8 cellular contexts compared by ENCODE assay signal in the genomic region with DNA sequence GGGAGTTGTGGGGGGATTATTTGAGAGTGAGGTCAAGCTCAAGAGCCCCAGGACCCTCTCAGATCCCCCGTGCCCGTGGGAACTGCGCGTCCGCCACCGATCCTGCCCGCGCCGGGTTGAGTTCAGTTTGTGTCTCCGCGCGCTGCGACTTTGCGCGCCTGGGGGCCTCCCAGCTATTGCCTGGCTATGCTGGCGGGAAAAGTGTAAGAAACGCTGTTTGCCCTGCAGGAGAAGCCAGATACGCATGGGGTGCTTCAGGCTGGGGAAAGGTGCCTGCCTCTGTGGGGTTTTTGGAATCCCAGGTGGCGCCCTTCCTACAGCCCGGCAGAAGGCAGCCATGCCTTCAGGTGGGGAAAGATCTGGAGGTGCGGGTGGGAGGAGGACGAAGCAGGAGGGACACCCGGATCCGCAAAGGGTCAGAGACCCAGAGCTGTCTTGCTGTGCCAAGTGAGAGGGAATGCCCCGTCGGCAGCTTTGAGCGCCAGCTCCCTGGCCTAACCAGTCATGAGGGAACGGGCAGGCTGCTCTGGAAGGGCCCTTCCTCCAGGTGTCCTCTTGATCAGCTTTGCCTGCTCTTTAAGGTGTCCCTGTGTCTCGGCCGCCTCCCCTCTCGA. TPM values are rescaled to one million over a fixed set of nuclear protein-coding genes. Genes with fewer than 3 reads are reported as not detected.
DNase-seq lines count a peak whose midpoint lies in the region; ATAC-seq and TF ChIP-seq lines count a peak whose summit lies in the region.

No MANE protein-coding gene starts in this region.

- peak overlapping the region; percentile 26 for H2BK15ac ChIP-seq in mesenchymal stem cell (ENCODE audit: low read depth, poor library complexity, severe bottlenecking)

- H2BK120ac ChIP-seq in mesenchymal stem cell (ENCODE audit: low read depth, low read length), result peak overlapping the region; percentile 22

- peak overlapping the region in 1 of 2 experiments; percentile 27 for H2BK12ac ChIP-seq in mesenchymal stem cell (ENCODE audit: low read length in 2 of 2)

- POLR2A ChIA-PET in MCF 10A (lab: Yijun Ruan, JAX), result interaction anchor here (1.0 to 4.5 kb wide), 3 partner anchors 10 to 98 kb away, joined by 3 to 33 read pairs (median 3); no protein-coding TSS in a partner anchor

- CTCF ChIA-PET in MCF 10A (lab: Yijun Ruan, JAX), result interaction anchor here (0.5 to 5.5 kb wide), 6 partner anchors 11 to 780 kb away, joined by 3 to 216 read pairs (median 4); no protein-coding TSS in a partner anchor

- H3K36me3 Mint-ChIP-seq in activated naive CD4-positive, alpha-beta T cell treated with anti-CD3 and anti-CD28 coated beads, Interleukin-2, amount 50 U/mL, for 24 hours, result no peaks in the 10 kb centered on the region
- peaks cover 6% of the 10 kb centered on the region for H3K36me3 Mint-ChIP-seq in MCF 10A (ENCODE audit: insufficient read depth, unreplicated experiment)

- intact Hi-C loops in MCF 10A (cut with micrococcal nuclease), result no loop called here

- H2AK5ac ChIP-seq in mesenchymal stem cell (ENCODE audit: low read length, severe bottlenecking), result peak overlapping the region; percentile 15

- H3K79me1 ChIP-seq in mesenchymal stem cell (replicated peaks; ENCODE audit: low read length, poor library complexity, severe bottlenecking), result no peaks in the 10 kb centered on the region

- 54% methylated on average over 31 of the region's 31 CpGs for WGBS in mesenchymal stem cell
- WGBS in upper lobe of left lung, 2 donors, result 28 to 31% methylated on average over 17 to 29 of the region's 31 CpGs

- H3K9me3 ChIP-seq in mesenchymal stem cell (ENCODE audit: control insufficient read depth, low read length), result no peaks in the 10 kb centered on the region
- H3K9me3 ChIP-seq in upper lobe of left lung, result no peaks in the 10 kb centered on the region

- H3K9ac ChIP-seq in mesenchymal stem cell (ENCODE audit: low read length), result peak overlapping the region; percentile 94

- H3K18ac ChIP-seq in mesenchymal stem cell (ENCODE audit: low read depth in 1 of 2, low read length in 2 of 2), result peak overlapping the region; percentile 61 to 94

- peak overlapping the region; percentile 93 for H3K4me2 ChIP-seq in mesenchymal stem cell (ENCODE audit: low read length, poor library complexity, severe bottlenecking)

- no peak for TF ChIP-seq CTCF in MCF 10A (IDR thresholded peaks at IDR 0.05; ENCODE audit: unreplicated experiment)
- no peak for TF ChIP-seq CTCF in upper lobe of left lung (IDR thresholded peaks at IDR 0.05)

- peaks cover 38% of the 10 kb centered on the region for H3K4me1 ChIP-seq in mesenchymal stem cell (ENCODE audit: control insufficient read depth, insufficient read depth, low read depth, low read length)
- peaks cover 35 to 42% (median 39%) of the 10 kb centered on the region in 4 donors for H3K4me1 ChIP-seq in upper lobe of left lung

- H3K27ac ChIP-seq in mesenchymal stem cell (ENCODE audit: low read length, poor library complexity, severe bottlenecking), result peak overlapping the region; percentile 26
- peak overlapping the region; percentile 88 to 99 (median 96) for H3K27ac ChIP-seq in upper lobe of left lung

- H3K4me3 Mint-ChIP-seq in activated naive CD4-positive, alpha-beta T cell treated with anti-CD3 and anti-CD28 coated beads, Interleukin-2, amount 50 U/mL, for 24 hours, result peak overlapping the region; percentile 88
- peak overlapping the region; percentile 71 for H3K4me3 Mint-ChIP-seq in MCF 10A (ENCODE audit: unreplicated experiment)

- peak overlapping the region; percentile 80 for H4K8ac ChIP-seq in mesenchymal stem cell (ENCODE audit: low read length)

- H3K14ac ChIP-seq in mesenchymal stem cell (ENCODE audit: low read length in 2 of 2), result no peak overlapping the region

- no peak for TF ChIP-seq POLR2A in upper lobe of left lung (IDR thresholded peaks at IDR 0.05)

- no peaks in the 10 kb centered on the region for H3K9me3 Mint-ChIP-seq in activated naive CD4-positive, alpha-beta T cell treated with anti-CD3 and anti-CD28 coated beads, Interleukin-2, amount 50 U/mL, for 24 hours
- no peaks in the 10 kb centered on the region for H3K9me3 Mint-ChIP-seq in MCF 10A (ENCODE audit: unreplicated experiment)

- H3K27me3 Mint-ChIP-seq in activated naive CD4-positive, alpha-beta T cell treated with anti-CD3 and anti-CD28 coated beads, Interleukin-2, amount 50 U/mL, for 24 hours, result no peaks in the 10 kb centered on the region
- H3K27me3 Mint-ChIP-seq in MCF 10A (ENCODE audit: insufficient read depth, unreplicated experiment), result no peaks in the 10 kb centered on the region

- no peak overlapping the region for H3K23ac ChIP-seq in mesenchymal stem cell (ENCODE audit: low read length in 2 of 2)

- H3K4me3 ChIP-seq in mesenchymal stem cell (ENCODE audit: insufficient read depth in 1 of 2, low read depth in 1 of 2, low read length in 2 of 2) (peak overlapping the region; percentile 31 to 71), upper lobe of left lung (peak overlapping the region; percentile 22 to 51 (median 42))

- no peak for ATAC-seq in upper lobe of left lung (ENCODE audit: low FRiP score in 2 of 2)
- no peak for ATAC-seq in GM18858 (IDR thresholded peaks at IDR 0.05; ENCODE audit: unreplicated experiment)
- ATAC-seq in HG02970 (IDR thresholded peaks at IDR 0.05; ENCODE audit: low FRiP score, unreplicated experiment), result no peak
- ATAC-seq in HG02852 (IDR thresholded peaks at IDR 0.05; ENCODE audit: unreplicated experiment), result no peak

- H3K4ac ChIP-seq in mesenchymal stem cell (ENCODE audit: low read depth in 1 of 2, low read length in 2 of 2), result peak overlapping the region; percentile 19 to 27

- peak overlapping the region; percentile 57 for H4K91ac ChIP-seq in mesenchymal stem cell (ENCODE audit: low read length)

- TF ChIP-seq EP300 in upper lobe of left lung (IDR thresholded peaks at IDR 0.05), result no peak

- peaks cover 53% of the 10 kb centered on the region for H3K4me1 Mint-ChIP-seq in activated naive CD4-positive, alpha-beta T cell treated with anti-CD3 and anti-CD28 coated beads, Interleukin-2, amount 50 U/mL, for 24 hours
- H3K4me1 Mint-ChIP-seq in MCF 10A (ENCODE audit: insufficient read depth, unreplicated experiment), result peaks cover 45% of the 10 kb centered on the region

- H2BK5ac ChIP-seq in mesenchymal stem cell (ENCODE audit: low read depth, low read length, poor library complexity, severe bottlenecking), result no peak overlapping the region

- H3K36me3 ChIP-seq in mesenchymal stem cell (ENCODE audit: control insufficient read depth in 1 of 2, insufficient read depth in 2 of 2, low read depth in 1 of 2, low read length in 2 of 2), result no peaks in the 10 kb centered on the region
- no peaks in the 10 kb centered on the region for H3K36me3 ChIP-seq in upper lobe of left lung

- H3K27ac Mint-ChIP-seq in activated naive CD4-positive, alpha-beta T cell treated with anti-CD3 and anti-CD28 coated beads, Interleukin-2, amount 50 U/mL, for 24 hours, result peak overlapping the region; percentile 93
- no peak overlapping the region for H3K27ac Mint-ChIP-seq in MCF 10A (ENCODE audit: low read depth, unreplicated experiment)

- H2AFZ ChIP-seq in mesenchymal stem cell (ENCODE audit: low read depth, low read length), result no peak overlapping the region

- peaks cover 0 to 4% of the 10 kb centered on the region in 2 experiments for H3K27me3 ChIP-seq in mesenchymal stem cell (ENCODE audit: control insufficient read depth in 1 of 2, insufficient read depth in 1 of 2, low read length in 2 of 2)
- no peaks in the 10 kb centered on the region for H3K27me3 ChIP-seq in upper lobe of left lung

- DNase-seq in activated naive CD4-positive, alpha-beta T cell treated with Interleukin-2 at 50 U/mL for 16 hours, result no peak
- DNase-seq in MCF 10A (ENCODE audit: unreplicated experiment) (no peak), mesenchymal stem cell (no peak), upper lobe of left lung (peak in 1 of 2 donors; percentile 86)

- no TSS peak for BruUV-seq in MCF 10A (replicated peaks; lab: Mats Ljungman, UMichigan)

RNA-seq across cellular contexts. Expression of a gene that starts 22.5 kb away (rescaled TPM):
- total RNA-seq in MCF 10A (2022) (not detected in 2 replicates), upper lobe of left lung (not detected)
- polyA plus RNA-seq in mesenchymal stem cell (2013, experiment 1 of 2), result not detected
- not detected for polyA plus RNA-seq in mesenchymal stem cell (2013, experiment 2 of 2)
